ENCODE assay signal across 9 cellular contexts in genomic region chr12:24705741-24706358, GRCh38.
DNase-seq lines count a peak whose midpoint lies in the region; ATAC-seq and TF ChIP-seq lines count a peak whose summit lies in the region.
"Had no signal": no experiment of that assay in that cellular context is flagged by ENCODE, and none has a peak within 500 bp of the region (broad histone marks: within the 10 kb centered on the region; RNA-seq: fewer than 3 reads in every experiment).

No MANE protein-coding gene starts in this region.

- DNase-seq in fibroblast of peridontal ligament (ENCODE audit: extremely low read depth) = peak; percentile 4
- no peak for DNase-seq in C1 segment of cervical spinal cord (lab: John Stamatoyannopoulos, UW)
- DNase-seq in cerebellar cortex (ENCODE audit: low spot score) = no peak
- no peak for DNase-seq in NCI-H1105 treated with DMSO at 0.1 percent for 48 hours (lab: John Stamatoyannopoulos, UW)
- DNase-seq in DMS53 treated with DMSO at 0.1 percent for 48 hours (lab: John Stamatoyannopoulos, UW; ENCODE audit: unreplicated experiment) = no peak

- ATAC-seq in GM18505 (IDR thresholded peaks at IDR 0.05; ENCODE audit: unreplicated experiment) (peak; percentile 97), GM21447 (IDR thresholded peaks at IDR 0.05; ENCODE audit: unreplicated experiment) (peak; percentile 99), HG03469 (IDR thresholded peaks at IDR 0.05; ENCODE audit: unreplicated experiment) (peak; percentile 99)
- ATAC-seq: T-cell had no signal

- TF ChIP-seq POLR2A in GM18505 (IDR thresholded peaks at IDR 0.05; ENCODE audit: borderline replicate concordance, extremely low read depth, insufficient read depth, insufficient read length) = no peak
